ENCODE assay signal across 11 cellular contexts in genomic region chr7:139725843-139726484, GRCh38. TPM values are rescaled to one million over a fixed set of nuclear protein-coding genes. Genes with fewer than 3 reads are reported as not detected.
A peak's percentile ranks its signal among the peaks of the same experiment; 100 is the strongest.
DNase-seq lines count a peak whose midpoint lies in the region; ATAC-seq and TF ChIP-seq lines count a peak whose summit lies in the region.
"Had no signal": no experiment of that assay in that cellular context is flagged by ENCODE, and none has a peak within 500 bp of the region (broad histone marks: within the 10 kb centered on the region; RNA-seq: fewer than 3 reads in every experiment).

No MANE protein-coding gene starts in this region.

- H3K9me3 Mint-ChIP-seq in CD4-positive, alpha-beta T cell: no peaks in the 10 kb centered on the region
- no peaks in the 10 kb centered on the region for H3K9me3 Mint-ChIP-seq in central memory CD8-positive, alpha-beta T cell
- H3K9me3 Mint-ChIP-seq: activated naive CD8-positive, alpha-beta T cell treated with anti-CD3 and anti-CD28 coated beads, Interleukin-2, amount 10 ng/mL, durations not matched to agents 7 days and 5 days had no signal

- peaks cover 100% of the 10 kb centered on the region in 2 experiments for H3K4me1 ChIP-seq in neutrophil (ENCODE audit: control insufficient read depth in 1 of 2, insufficient read depth in 1 of 2, low read depth in 1 of 2, low read length in 1 of 2)

- no peak for TF ChIP-seq CTCF in CD4-positive, alpha-beta T cell (IDR thresholded peaks at IDR 0.05)
- TF ChIP-seq CTCF in HL-60 (IDR thresholded peaks at IDR 0.05; ENCODE audit: insufficient read depth, low read length) (no peak), neutrophil (IDR thresholded peaks at IDR 0.05) (no peak)

- no peaks in the 10 kb centered on the region for H3K27me3 ChIP-seq in CD4-positive, alpha-beta T cell (ENCODE audit: control insufficient read depth, insufficient read depth, low read length)
- H3K27me3 ChIP-seq in HL-60 (ENCODE audit: insufficient read depth, poor library complexity, severe bottlenecking): no peaks in the 10 kb centered on the region
- H3K27me3 ChIP-seq in neutrophil: no peaks in the 10 kb centered on the region

- H3K4me1 Mint-ChIP-seq in CD4-positive, alpha-beta T cell (ENCODE audit: low read depth): peaks cover 55% of the 10 kb centered on the region
- peaks cover 10% of the 10 kb centered on the region for H3K4me1 Mint-ChIP-seq in central memory CD8-positive, alpha-beta T cell

- peak overlapping the region; percentile 46 for H3K27ac Mint-ChIP-seq in CD4-positive, alpha-beta T cell
- H3K27ac Mint-ChIP-seq in central memory CD8-positive, alpha-beta T cell (ENCODE audit: low read depth): peak overlapping the region; percentile 39
- H3K27ac Mint-ChIP-seq: activated naive CD8-positive, alpha-beta T cell treated with anti-CD3 and anti-CD28 coated beads, Interleukin-2, amount 10 ng/mL, durations not matched to agents 7 days and 5 days had no signal

- no peak overlapping the region for H3K4me3 Mint-ChIP-seq in CD4-positive, alpha-beta T cell
- H3K4me3 Mint-ChIP-seq in central memory CD8-positive, alpha-beta T cell: no peak overlapping the region
- H3K4me3 Mint-ChIP-seq: activated naive CD8-positive, alpha-beta T cell treated with anti-CD3 and anti-CD28 coated beads, Interleukin-2, amount 10 ng/mL, durations not matched to agents 7 days and 5 days had no signal

- H3K4me3 ChIP-seq in HL-60 (replicated peaks; ENCODE audit: insufficient read depth, low read length) (no peak overlapping the region), neutrophil (ENCODE audit: low read depth in 1 of 2, low read length in 1 of 2) (peak overlapping the region; percentile 47 to 48)

- peaks cover 16% of the 10 kb centered on the region for H3K36me3 Mint-ChIP-seq in CD4-positive, alpha-beta T cell (ENCODE audit: low read depth)
- H3K36me3 Mint-ChIP-seq in central memory CD8-positive, alpha-beta T cell (ENCODE audit: insufficient read depth): peaks cover 3% of the 10 kb centered on the region

- CTCF ChIA-PET in CD4-positive, alpha-beta T cell (lab: Charles Lee): no interaction called here

- DNase-seq in CD4-positive, alpha-beta T cell: no peak
- DNase-seq in HL-60 (ENCODE audit: low read depth in 1 of 2, low spot score in 1 of 2) (peak in 1 of 2 experiments; percentile 65), OCI-M1 (lab: John Stamatoyannopoulos, UW) (no peak), anterior cingulate cortex (lab: John Stamatoyannopoulos, UW) (no peak)
- no peak for DNase-seq in central memory CD8-positive, alpha-beta T cell (ENCODE audit: low spot score in 2 of 2)
- DNase-seq in stimulated activated CD4-positive, alpha-beta T cell treated with anti-CD3 and anti-CD28 coated beads, Interleukin-2, amount 100 ng/mL, for 48 hours: no peak
- DNase-seq in activated T-cell treated with anti-CD3 and anti-CD28 coated beads, Interleukin-2, amount 50 U/mL, for 1 hour: no peak
- DNase-seq: activated naive CD8-positive, alpha-beta T cell treated with anti-CD3 and anti-CD28 coated beads, Interleukin-2, amount 10 ng/mL, durations not matched to agents 7 days and 5 days; Kasumi-1; NCI-H774 had no signal

- no peak for ATAC-seq in CD4-positive, alpha-beta T cell (ENCODE audit: poor library complexity)
- no peak for ATAC-seq in central memory CD8-positive, alpha-beta T cell (replicated peaks; ENCODE audit: extremely low read depth, poor library complexity, severe bottlenecking)

- no peaks in the 10 kb centered on the region for H3K9me3 ChIP-seq in CD4-positive, alpha-beta T cell (ENCODE audit: control insufficient read depth, low read length)
- H3K9me3 ChIP-seq in neutrophil: no peaks in the 10 kb centered on the region

- no peaks in the 10 kb centered on the region for H3K27me3 Mint-ChIP-seq in CD4-positive, alpha-beta T cell
- no peaks in the 10 kb centered on the region for H3K27me3 Mint-ChIP-seq in central memory CD8-positive, alpha-beta T cell
- H3K27me3 Mint-ChIP-seq: activated naive CD8-positive, alpha-beta T cell treated with anti-CD3 and anti-CD28 coated beads, Interleukin-2, amount 10 ng/mL, durations not matched to agents 7 days and 5 days had no signal

- intact Hi-C loops in CD4-positive, alpha-beta T cell (cut with DNase I, micrococcal nuclease): loop anchor here in 1 of 2 experiments (5.0 kb wide), 1 partner anchor 79 kb away; no protein-coding TSS in a partner anchor

- no peaks in the 10 kb centered on the region for H3K36me3 ChIP-seq in neutrophil

- POLR2A ChIA-PET in CD4-positive, alpha-beta T cell (lab: Charles Lee): interaction anchor here (2.4 kb wide), 1 partner anchor 11 kb away, joined by 8 read pairs; no protein-coding TSS in a partner anchor

- H3K27ac ChIP-seq in CD4-positive, alpha-beta T cell (ENCODE audit: low read depth, low read length): no peak overlapping the region
- H3K27ac ChIP-seq in HL-60 (replicated peaks) (peak overlapping the region; percentile 51), neutrophil (peak overlapping the region; percentile 93)

RNA-seq across cellular contexts. Expression of gene HIPK2, which starts 51.8 kb away (rescaled TPM):
- total RNA-seq in CD4-positive, alpha-beta T cell: 10 to 100 TPM; 36.5 to 37.0 TPM
